ENCODE assay signal across 12 cellular contexts in genomic region chr18:44938396-44939036, GRCh38.
DNase-seq lines count a peak whose midpoint lies in the region; ATAC-seq and TF ChIP-seq lines count a peak whose summit lies in the region.
"Had no signal": no experiment of that assay in that cellular context is flagged by ENCODE, and none has a peak within 500 bp of the region (broad histone marks: within the 10 kb centered on the region; RNA-seq: fewer than 3 reads in every experiment).

No MANE protein-coding gene starts in this region.

- H3K4me3 ChIP-seq in heart left ventricle: peak overlapping the region in 3 of 12 donors; percentile 6 to 23 (median 7)
- H3K4me3 ChIP-seq: A549 had no signal

- peaks cover 0 to 23% (median 8%) of the 10 kb centered on the region in 12 donors for H3K4me1 ChIP-seq in heart left ventricle
- H3K4me1 ChIP-seq: A549 had no signal

- no peak for DNase-seq in heart left ventricle
- no peak for DNase-seq in cardiac septum (ENCODE audit: low spot score)
- peak; percentile 97 for DNase-seq in NCI-H748 treated with DMSO at 0.1 percent for 48 hours (lab: John Stamatoyannopoulos, UW)
- DNase-seq in iPS-NIHi7 (ENCODE audit: extremely low spot score): peak; percentile 27
- DNase-seq in activated gamma-delta T cell (lab: John Stamatoyannopoulos, UW): no peak
- DNase-seq in stimulated activated naive B cell treated with anti-CD40 and anti-IgM and Interleukin-4, amounts not matched to agents 10 μg/mL and 1 μg/mL and 100 μg/mL, for 72 hours: no peak
- DNase-seq: effector CD4-positive, alpha-beta T cell; EL; spleen had no signal

- WGBS in heart left ventricle, 4 donors: 34 to 41% (median 37%) methylated on average over 7 of the region's 7 CpGs

- ATAC-seq in heart left ventricle (peak in 3 of 4 donors; percentile 27 to 33 (median 32)), HG03108 (IDR thresholded peaks at IDR 0.05; ENCODE audit: unreplicated experiment) (no peak), GM21786 (IDR thresholded peaks at IDR 0.05; ENCODE audit: unreplicated experiment) (no peak)
- ATAC-seq in stimulated activated naive B cell treated with anti-CD40 and anti-IgM and Interleukin-4, amounts not matched to agents 10 μg/mL and 1 μg/mL and 100 μg/mL, for 72 hours (replicated peaks): no peak
- ATAC-seq: A549 had no signal

- peaks cover 2 to 7% of the 10 kb centered on the region in 2 donors for H3K9me3 Mint-ChIP-seq in stimulated activated naive B cell treated with anti-CD40 and anti-IgM and Interleukin-4, amounts not matched to agents 10 μg/mL and 1 μg/mL and 100 μg/mL, for 72 hours

- H3K27ac ChIP-seq in heart left ventricle: no peak overlapping the region
- H3K27ac ChIP-seq: A549, spleen had no signal

- TF ChIP-seq CTCF in heart left ventricle (IDR thresholded peaks at IDR 0.05): no peak

- H3K4me1 Mint-ChIP-seq in stimulated activated naive B cell treated with anti-CD40 and anti-IgM and Interleukin-4, amounts not matched to agents 10 μg/mL and 1 μg/mL and 100 μg/mL, for 72 hours: peaks cover 27 to 63% of the 10 kb centered on the region in 2 donors

- no peaks in the 10 kb centered on the region for H3K36me3 ChIP-seq in heart left ventricle
- H3K36me3 ChIP-seq: spleen had no signal

- TF ChIP-seq POLR2A in heart left ventricle (IDR thresholded peaks at IDR 0.05): no peak

- H3K36me3 Mint-ChIP-seq in stimulated activated naive B cell treated with anti-CD40 and anti-IgM and Interleukin-4, amounts not matched to agents 10 μg/mL and 1 μg/mL and 100 μg/mL, for 72 hours: peaks cover 52 to 64% of the 10 kb centered on the region in 2 donors

- H3K9me3 ChIP-seq in heart left ventricle: peaks cover 0 to 9% (median 0%) of the 10 kb centered on the region in 12 donors
- H3K9me3 ChIP-seq: A549 had no signal

- H3K27ac Mint-ChIP-seq in stimulated activated naive B cell treated with anti-CD40 and anti-IgM and Interleukin-4, amounts not matched to agents 10 μg/mL and 1 μg/mL and 100 μg/mL, for 72 hours: no peak overlapping the region

- no peaks in the 10 kb centered on the region for H3K27me3 ChIP-seq in heart left ventricle

- intact Hi-C loops in heart left ventricle (cut with DNase I) (no loop called here), cardiac septum (cut with DNase I) (no loop called here)

- no peak overlapping the region for H3K4me3 Mint-ChIP-seq in stimulated activated naive B cell treated with anti-CD40 and anti-IgM and Interleukin-4, amounts not matched to agents 10 μg/mL and 1 μg/mL and 100 μg/mL, for 72 hours

- no peaks in the 10 kb centered on the region for H3K27me3 Mint-ChIP-seq in stimulated activated naive B cell treated with anti-CD40 and anti-IgM and Interleukin-4, amounts not matched to agents 10 μg/mL and 1 μg/mL and 100 μg/mL, for 72 hours

Comparison
In these comparisons a context has a peak if more than half of its experiments do, and no peak if none do; other contexts are left out.
1. ATAC-seq: peak in heart left ventricle (3 of 4); none in HG03108 (single experiment), GM21786 (single experiment) and stimulated activated naive B cell treated with anti-CD40 and anti-IgM and Interleukin-4, amounts not matched to agents 10 μg/mL and 1 μg/mL and 100 μg/mL, for 72 hours (0 of 2).
2. DNase-seq: peak in NCI-H748 treated with DMSO at 0.1 percent for 48 hours (single experiment) and iPS-NIHi7 (single experiment); none in heart left ventricle (0 of 5), cardiac septum (single experiment), activated gamma-delta T cell (single experiment) and stimulated activated naive B cell treated with anti-CD40 and anti-IgM and Interleukin-4, amounts not matched to agents 10 μg/mL and 1 μg/mL and 100 μg/mL, for 72 hours (single experiment).